15 cellular contexts compared by ENCODE assay signal in genomic region chr4:99447513-99447912, GRCh38. TPM values are rescaled to one million over a fixed set of nuclear protein-coding genes. Genes with fewer than 3 reads are reported as not detected.
DNase-seq lines count a peak whose midpoint lies in the region; ATAC-seq, FAIRE-seq and TF ChIP-seq lines count a peak whose summit lies in the region.
"Had no signal": no experiment of that assay in that cellular context is flagged by ENCODE, and none has a peak within 500 bp of the region (broad histone marks: within the 10 kb centered on the region; RNA-seq: fewer than 3 reads in every experiment).

No MANE protein-coding gene starts in this region.

- H3K9me3 ChIP-seq in A549 (peaks cover 2% of the 10 kb centered on the region; the same call in 1 of the 3 replicates), ascending aorta (peaks cover 0 to 15% of the 10 kb centered on the region in 2 donors)

- H3K4me1 ChIP-seq in A549 = peaks cover 10% of the 10 kb centered on the region; the same call in 1 of the 3 replicates
- no peaks in the 10 kb centered on the region for H3K4me1 ChIP-seq in ascending aorta

- no peak for FAIRE-seq in A549 (lab: Jason Lieb, UNC)

- no peak overlapping the region for H3K4me3 ChIP-seq in A549
- H3K4me3 ChIP-seq in ascending aorta = no peak overlapping the region

- 89% methylated on average over 3 of the region's 3 CpGs for WGBS in A549 (ENCODE audit: missing lambda C conversion rate)

- no peak for ATAC-seq in A549
- ATAC-seq in GM19438 (IDR thresholded peaks at IDR 0.05; ENCODE audit: low read depth, unreplicated experiment) = peak; percentile 32
- peak; percentile 26 for ATAC-seq in HG02981 (IDR thresholded peaks at IDR 0.05; ENCODE audit: unreplicated experiment)
- ATAC-seq: naive thymus-derived CD8-positive, alpha-beta T cell had no signal

- TF ChIP-seq POLR2A in A549 (IDR thresholded peaks at IDR 0.05; ENCODE audit: low read length) = no peak

- intact Hi-C loops in ascending aorta (cut with DNase I) (no loop called here), head of caudate nucleus (cut with DNase I) (no loop called here)

- peak overlapping the region; percentile 41 for H3K4me2 ChIP-seq in A549

- POLR2A ChIA-PET in A549 (lab: Yijun Ruan, JAX) = no interaction called here

- H3K27ac ChIP-seq in A549 = peak overlapping the region; percentile 67 to 73
- H3K27ac ChIP-seq in ascending aorta = peak overlapping the region; percentile 8 to 16

- no peak for DNase-seq in A549 (ENCODE audit: low read depth in 1 of 2, low spot score in 1 of 2)
- no peak for DNase-seq in ascending aorta (ENCODE audit: low spot score in 2 of 2)
- no peak for DNase-seq in ureter (ENCODE audit: low spot score)
- no peak for DNase-seq in activated naive CD4-positive, alpha-beta T cell treated with anti-CD3 and anti-CD28 coated beads, Interleukin-2, amount 50 U/mL, for 16 hours
- DNase-seq in inferior parietal cortex (ENCODE audit: extremely low spot score) = no peak
- DNase-seq in head of caudate nucleus = no peak
- DNase-seq: activated B cell treated with CpG ODN at 0.5 μM for 24 hours; activated gamma-delta T cell; DMS79 treated with DMSO at 0.1 percent for 48 hours; naive thymus-derived CD8-positive, alpha-beta T cell; NCI-H510A had no signal

- CTCF ChIA-PET in A549 (lab: Yijun Ruan, JAX) = no interaction called here

- H3K27me3 ChIP-seq in ascending aorta = no peaks in the 10 kb centered on the region

- no peak for TF ChIP-seq RAD21 in A549 (conservative IDR thresholded peaks at IDR 0.05 in 1 of 2, IDR thresholded peaks at IDR 0.05 in 1 of 2)

- no peaks in the 10 kb centered on the region for H3K36me3 ChIP-seq in ascending aorta

- no peak for TF ChIP-seq EP300 in A549 (IDR thresholded peaks at IDR 0.05)

- TF ChIP-seq CTCF in A549 (IDR thresholded peaks at IDR 0.05) (no peak), ascending aorta (IDR thresholded peaks at IDR 0.05) (no peak)

TF ChIP-seq in A549, 52 proteins besides CTCF, POLR2A, EP300 and RAD21:
- no peak for TF ChIP-seq MYC (IDR thresholded peaks at IDR 0.05; ENCODE audit: borderline replicate concordance, low read length)
- TF ChIP-seq HDAC2 (IDR thresholded peaks at IDR 0.05) = no peak
- no peak for TF ChIP-seq NR3C1 (IDR thresholded peaks at IDR 0.05)
- no peak for TF ChIP-seq RNF2 (IDR thresholded peaks at IDR 0.05; ENCODE audit: borderline replicate concordance, low read depth)
- no peak for TF ChIP-seq HEYL (CRISPR knock-in tag; IDR thresholded peaks at IDR 0.05)
- TF ChIP-seq ZFP36 (IDR thresholded peaks at IDR 0.05; ENCODE audit: borderline replicate concordance, partially characterized antibody) = no peak
- no peak for TF ChIP-seq REST (IDR thresholded peaks at IDR 0.05)
- no peak for TF ChIP-seq JUN (IDR thresholded peaks at IDR 0.05)
- no peak for TF ChIP-seq HOXB13 (CRISPR knock-in tag; IDR thresholded peaks at IDR 0.05; ENCODE audit: low read depth)
- TF ChIP-seq RCOR1 (IDR thresholded peaks at IDR 0.05; ENCODE audit: low read depth, low read length) = no peak
- TF ChIP-seq ZC3H11A (IDR thresholded peaks at IDR 0.05) = no peak
- no peak for TF ChIP-seq KDM5A (IDR thresholded peaks at IDR 0.05)
- no peak for TF ChIP-seq HES2 (IDR thresholded peaks at IDR 0.05)
- no peak for TF ChIP-seq FOSL2 (IDR thresholded peaks at IDR 0.05)
- TF ChIP-seq FOSL2 (CRISPR knock-in tag; IDR thresholded peaks at IDR 0.05) = no peak
- TF ChIP-seq SMC3 (IDR thresholded peaks at IDR 0.05) = no peak
- TF ChIP-seq RFX5 (IDR thresholded peaks at IDR 0.05) = no peak

RNA-seq across cellular contexts. Expression of gene ADH7, which starts 12.4 kb away (rescaled TPM):
- polyA plus RNA-seq in A549 (2011; rRNA removed) = not detected in 2 replicates
- polyA plus RNA-seq in A549 (2012; cell fraction: cytosol; rRNA removed) = not detected in 2 replicates
- polyA plus RNA-seq in A549 (2012; cell fraction: nucleus; rRNA removed) = not detected in 2 replicates
- polyA plus RNA-seq in A549 (2017; fragmentation: RNase III; extraction: RNeasy Plus Mini Kit Qiagen cat#74134 plus additional on column Dnase treatment) = not detected in 3 replicates
- polyA minus RNA-seq in A549 (2011; rRNA and poly(A)+ RNA removed) = not detected in 2 replicates
- not detected for total RNA-seq in ascending aorta
- total RNA-seq in ureter = not detected
- total RNA-seq: A673; activated B cell treated with CpG ODN at 0.5 μM for 24 hours; M059J; naive thymus-derived CD8-positive, alpha-beta T cell had no signal
- polyA plus RNA-seq: naive thymus-derived CD8-positive, alpha-beta T cell had no signal

Comparison
In these comparisons a context has a peak if more than half of its experiments do, and no peak if none do; other contexts are left out.
1. ATAC-seq: peak in GM19438 (single experiment) and HG02981 (single experiment); none in A549 (0 of 2).